1 cellular context compared by ENCODE assay signal in genomic region chr6:20877008-20877937, GRCh38.
A peak's percentile ranks its signal among the peaks of the same experiment; 100 is the strongest.
TF ChIP-seq lines count a peak whose summit lies in the region.

No MANE protein-coding gene starts in this region.

TF ChIP-seq in HEK293, 187 proteins besides CTCF, POLR2A, EP300 and RAD21 (continued from another document and continues in another):
- TF ChIP-seq, protein P1, sequence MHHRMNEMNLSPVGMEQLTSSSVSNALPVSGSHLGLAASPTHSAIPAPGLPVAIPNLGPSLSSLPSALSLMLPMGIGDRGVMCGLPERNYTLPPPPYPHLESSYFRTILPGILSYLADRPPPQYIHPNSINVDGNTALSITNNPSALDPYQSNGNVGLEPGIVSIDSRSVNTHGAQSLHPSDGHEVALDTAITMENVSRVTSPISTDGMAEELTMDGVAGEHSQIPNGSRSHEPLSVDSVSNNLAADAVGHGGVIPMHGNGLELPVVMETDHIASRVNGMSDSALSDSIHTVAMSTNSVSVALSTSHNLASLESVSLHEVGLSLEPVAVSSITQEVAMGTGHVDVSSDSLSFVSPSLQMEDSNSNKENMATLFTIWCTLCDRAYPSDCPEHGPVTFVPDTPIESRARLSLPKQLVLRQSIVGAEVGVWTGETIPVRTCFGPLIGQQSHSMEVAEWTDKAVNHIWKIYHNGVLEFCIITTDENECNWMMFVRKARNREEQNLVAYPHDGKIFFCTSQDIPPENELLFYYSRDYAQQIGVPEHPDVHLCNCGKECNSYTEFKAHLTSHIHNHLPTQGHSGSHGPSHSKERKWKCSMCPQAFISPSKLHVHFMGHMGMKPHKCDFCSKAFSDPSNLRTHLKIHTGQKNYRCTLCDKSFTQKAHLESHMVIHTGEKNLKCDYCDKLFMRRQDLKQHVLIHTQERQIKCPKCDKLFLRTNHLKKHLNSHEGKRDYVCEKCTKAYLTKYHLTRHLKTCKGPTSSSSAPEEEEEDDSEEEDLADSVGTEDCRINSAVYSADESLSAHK (tag by site-specific recombination; IDR thresholded peaks at IDR 0.05) = no peak
- TF ChIP-seq, protein P2, sequence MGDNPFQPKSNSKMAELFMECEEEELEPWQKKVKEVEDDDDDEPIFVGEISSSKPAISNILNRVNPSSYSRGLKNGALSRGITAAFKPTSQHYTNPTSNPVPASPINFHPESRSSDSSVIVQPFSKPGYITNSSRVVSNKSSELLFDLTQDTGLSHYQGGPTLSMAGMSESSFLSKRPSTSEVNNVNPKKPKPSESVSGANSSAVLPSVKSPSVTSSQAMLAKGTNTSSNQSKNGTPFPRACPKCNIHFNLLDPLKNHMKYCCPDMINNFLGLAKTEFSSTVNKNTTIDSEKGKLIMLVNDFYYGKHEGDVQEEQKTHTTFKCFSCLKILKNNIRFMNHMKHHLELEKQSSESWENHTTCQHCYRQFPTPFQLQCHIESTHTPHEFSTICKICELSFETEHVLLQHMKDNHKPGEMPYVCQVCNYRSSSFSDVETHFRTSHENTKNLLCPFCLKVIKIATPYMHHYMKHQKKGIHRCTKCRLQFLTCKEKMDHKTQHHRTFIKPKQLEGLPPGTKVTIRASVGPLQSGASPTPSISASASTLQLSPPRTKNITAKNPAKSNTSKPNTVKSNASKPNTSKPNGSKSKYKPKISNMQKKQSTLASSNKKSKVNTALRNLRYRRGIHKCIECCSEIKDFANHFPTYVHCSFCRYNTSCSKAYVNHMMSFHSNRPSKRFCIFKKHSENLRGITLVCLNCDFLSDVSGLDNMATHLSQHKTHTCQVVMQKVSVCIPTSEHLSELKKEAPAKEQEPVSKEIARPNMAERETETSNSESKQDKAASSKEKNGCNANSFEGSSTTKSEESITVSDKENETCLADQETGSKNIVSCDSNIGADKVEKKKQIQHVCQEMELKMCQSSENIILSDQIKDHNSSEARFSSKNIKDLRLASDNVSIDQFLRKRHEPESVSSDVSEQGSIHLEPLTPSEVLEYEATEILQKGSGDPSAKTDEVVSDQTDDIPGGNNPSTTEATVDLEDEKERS (tag by site-specific recombination; IDR thresholded peaks at IDR 0.05) = 0 out of 2 replicates have a peak, but pooled peaks have one; percentile 16
- no peak for TF ChIP-seq ZNF350 (tag by site-specific recombination; IDR thresholded peaks at IDR 0.05)
- TF ChIP-seq ZNF623 (tag by site-specific recombination; IDR thresholded peaks at IDR 0.05) = no peak
- TF ChIP-seq ZFP37 (tag by site-specific recombination; IDR thresholded peaks at IDR 0.05) = 0 out of 2 replicates have a peak, but pooled peaks have one; percentile 35
- no peak for TF ChIP-seq ZNF114 (tag by site-specific recombination; IDR thresholded peaks at IDR 0.05)
- TF ChIP-seq, protein P3, sequence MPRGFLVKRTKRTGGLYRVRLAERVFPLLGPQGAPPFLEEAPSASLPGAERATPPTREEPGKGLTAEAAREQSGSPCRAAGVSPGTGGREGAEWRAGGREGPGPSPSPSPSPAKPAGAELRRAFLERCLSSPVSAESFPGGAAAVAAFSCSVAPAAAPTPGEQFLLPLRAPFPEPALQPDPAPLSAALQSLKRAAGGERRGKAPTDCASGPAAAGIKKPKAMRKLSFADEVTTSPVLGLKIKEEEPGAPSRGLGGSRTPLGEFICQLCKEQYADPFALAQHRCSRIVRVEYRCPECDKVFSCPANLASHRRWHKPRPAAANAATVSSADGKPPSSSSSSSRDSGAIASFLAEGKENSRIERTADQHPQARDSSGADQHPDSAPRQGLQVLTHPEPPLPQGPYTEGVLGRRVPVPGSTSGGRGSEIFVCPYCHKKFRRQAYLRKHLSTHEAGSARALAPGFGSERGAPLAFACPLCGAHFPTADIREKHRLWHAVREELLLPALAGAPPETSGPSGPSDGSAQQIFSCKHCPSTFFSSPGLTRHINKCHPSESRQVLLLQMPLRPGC (tag by site-specific recombination; IDR thresholded peaks at IDR 0.05) = peak; percentile 74
- no peak for TF ChIP-seq EGR2 (tag by site-specific recombination; IDR thresholded peaks at IDR 0.05; ENCODE audit: low read depth)
- TF ChIP-seq ZNF555 (tag by site-specific recombination; conservative IDR thresholded peaks at IDR 0.05) = no peak
- no peak for TF ChIP-seq ZNF146 (tag by site-specific recombination; IDR thresholded peaks at IDR 0.05)
- peak; percentile 89 for TF ChIP-seq ZNF629 (tag by site-specific recombination; IDR thresholded peaks at IDR 0.05)
- no peak for TF ChIP-seq ZNF501 (tag by site-specific recombination; IDR thresholded peaks at IDR 0.05)
- no peak for TF ChIP-seq ZNF513 (tag by site-specific recombination; IDR thresholded peaks at IDR 0.05)
- no peak for TF ChIP-seq KLF7 (tag by site-specific recombination; IDR thresholded peaks at IDR 0.05; ENCODE audit: borderline replicate concordance)
- no peak for TF ChIP-seq HOXA7 (CRISPR knock-in tag; IDR thresholded peaks at IDR 0.05; ENCODE audit: borderline replicate concordance)
- TF ChIP-seq GFI1B (tag by site-specific recombination; IDR thresholded peaks at IDR 0.05) = peak; percentile 43; the same call in 1 of the 2 replicates
- TF ChIP-seq SP3 (tag by site-specific recombination; IDR thresholded peaks at IDR 0.05) = no peak
- TF ChIP-seq GLI4 (tag by site-specific recombination; IDR thresholded peaks at IDR 0.05) = no peak
- TF ChIP-seq ZNF518A (tag by site-specific recombination; conservative IDR thresholded peaks at IDR 0.05; ENCODE audit: low read depth) = no peak
- no peak for TF ChIP-seq ZNF404 (tag by site-specific recombination; IDR thresholded peaks at IDR 0.05)
- no peak for TF ChIP-seq ATF2 (tag by site-specific recombination; IDR thresholded peaks at IDR 0.05; ENCODE audit: low read depth)
- TF ChIP-seq, protein P4, sequence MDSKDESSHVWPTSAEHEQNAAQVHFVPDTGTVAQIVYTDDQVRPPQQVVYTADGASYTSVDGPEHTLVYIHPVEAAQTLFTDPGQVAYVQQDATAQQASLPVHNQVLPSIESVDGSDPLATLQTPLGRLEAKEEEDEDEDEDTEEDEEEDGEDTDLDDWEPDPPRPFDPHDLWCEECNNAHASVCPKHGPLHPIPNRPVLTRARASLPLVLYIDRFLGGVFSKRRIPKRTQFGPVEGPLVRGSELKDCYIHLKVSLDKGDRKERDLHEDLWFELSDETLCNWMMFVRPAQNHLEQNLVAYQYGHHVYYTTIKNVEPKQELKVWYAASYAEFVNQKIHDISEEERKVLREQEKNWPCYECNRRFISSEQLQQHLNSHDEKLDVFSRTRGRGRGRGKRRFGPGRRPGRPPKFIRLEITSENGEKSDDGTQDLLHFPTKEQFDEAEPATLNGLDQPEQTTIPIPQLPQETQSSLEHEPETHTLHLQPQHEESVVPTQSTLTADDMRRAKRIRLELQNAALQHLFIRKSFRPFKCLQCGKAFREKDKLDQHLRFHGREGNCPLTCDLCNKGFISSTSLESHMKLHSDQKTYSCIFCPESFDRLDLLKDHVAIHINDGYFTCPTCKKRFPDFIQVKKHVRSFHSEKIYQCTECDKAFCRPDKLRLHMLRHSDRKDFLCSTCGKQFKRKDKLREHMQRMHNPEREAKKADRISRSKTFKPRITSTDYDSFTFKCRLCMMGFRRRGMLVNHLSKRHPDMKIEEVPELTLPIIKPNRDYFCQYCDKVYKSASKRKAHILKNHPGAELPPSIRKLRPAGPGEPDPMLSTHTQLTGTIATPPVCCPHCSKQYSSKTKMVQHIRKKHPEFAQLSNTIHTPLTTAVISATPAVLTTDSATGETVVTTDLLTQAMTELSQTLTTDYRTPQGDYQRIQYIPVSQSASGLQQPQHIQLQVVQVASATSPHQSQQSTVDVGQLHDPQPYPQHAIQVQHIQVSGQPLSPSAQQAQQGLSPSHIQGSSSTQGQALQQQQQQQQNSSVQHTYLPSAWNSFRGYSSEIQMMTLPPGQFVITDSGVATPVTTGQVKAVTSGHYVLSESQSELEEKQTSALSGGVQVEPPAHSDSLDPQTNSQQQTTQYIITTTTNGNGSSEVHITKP (tag by site-specific recombination; IDR thresholded peaks at IDR 0.05) = no peak
- no peak for TF ChIP-seq KLF10 (tag by site-specific recombination; IDR thresholded peaks at IDR 0.05)
- TF ChIP-seq TSHZ1 (tag by site-specific recombination; IDR thresholded peaks at IDR 0.05; ENCODE audit: borderline replicate concordance) = peak; percentile 47; the same call in 1 of the 2 replicates
- no peak for TF ChIP-seq ZNF571 (tag by site-specific recombination; IDR thresholded peaks at IDR 0.05)
- TF ChIP-seq ZEB2 (tag by site-specific recombination; IDR thresholded peaks at IDR 0.05) = peak; percentile 87
- no peak for TF ChIP-seq BCL6B (tag by site-specific recombination; IDR thresholded peaks at IDR 0.05)
- TF ChIP-seq ZNF747 (tag by site-specific recombination; IDR thresholded peaks at IDR 0.05) = no peak
- TF ChIP-seq ZNF2 (tag by site-specific recombination; IDR thresholded peaks at IDR 0.05) = no peak
